Comparison of ENCODE assay signal across 9 cellular contexts in the genomic region with DNA sequence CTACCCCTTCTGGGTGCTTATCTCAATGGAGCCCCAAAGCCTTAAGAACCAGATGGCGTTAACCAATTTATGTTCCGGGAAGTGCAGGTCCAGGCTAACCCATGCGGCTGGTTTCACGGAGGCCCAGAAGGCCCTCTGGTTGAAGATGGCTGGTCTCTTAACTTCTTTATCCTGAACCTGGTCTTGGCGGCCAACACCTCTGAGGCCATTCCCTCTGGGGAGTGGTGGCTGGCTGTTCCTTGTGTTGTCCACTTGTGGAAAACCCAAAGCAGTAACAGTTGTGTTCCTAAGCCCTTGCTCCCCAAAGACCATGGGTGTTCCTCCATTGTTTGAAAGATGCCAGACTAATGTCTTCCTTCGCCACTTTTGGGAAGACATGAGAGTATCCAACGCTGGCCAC. TPM values are rescaled to one million over a fixed set of nuclear protein-coding genes. Genes with fewer than 3 reads are reported as not detected.
DNase-seq lines count a peak whose midpoint lies in the region; ATAC-seq and TF ChIP-seq lines count a peak whose summit lies in the region.
"Had no signal": no experiment of that assay in that cellular context is flagged by ENCODE, and none has a peak within 500 bp of the region (broad histone marks: within the 10 kb centered on the region; RNA-seq: fewer than 3 reads in every experiment).

No MANE protein-coding gene starts in this region.

- H3K4me2 ChIP-seq in mammary epithelial cell (ENCODE audit: insufficient read depth, low read depth, low read length): no peak overlapping the region
- no peak overlapping the region for H3K4me2 ChIP-seq in trophoblast cell (ENCODE audit: low read length)

- H4K91ac ChIP-seq in trophoblast cell (ENCODE audit: low read depth, low read length): no peak overlapping the region

- no peaks in the 10 kb centered on the region for H3K36me3 Mint-ChIP-seq in MCF 10A (ENCODE audit: insufficient read depth, unreplicated experiment)
- H3K36me3 Mint-ChIP-seq in activated naive CD8-positive, alpha-beta T cell treated with anti-CD3 and anti-CD28 coated beads, Interleukin-2, amount 50 U/mL, for 24 hours (ENCODE audit: low read depth): no peaks in the 10 kb centered on the region
- no peaks in the 10 kb centered on the region for H3K36me3 Mint-ChIP-seq in type B pancreatic cell

- CTCF ChIA-PET in MCF 10A (lab: Yijun Ruan, JAX) (no interaction called here), mammary epithelial cell (lab: Charles Lee; ENCODE audit: low non-redundant PET) (no interaction called here)

- ATAC-seq in activated naive CD8-positive, alpha-beta T cell treated with anti-CD3 and anti-CD28 coated beads, Interleukin-2, amount 50 U/mL, for 24 hours: no peak
- ATAC-seq in left lung (no peak), GM18505 (IDR thresholded peaks at IDR 0.05; ENCODE audit: unreplicated experiment) (no peak)

- no peak overlapping the region for H3K4me3 ChIP-seq in mammary epithelial cell (replicated peaks in 1 of 3; ENCODE audit: insufficient read depth in 1 of 3, low read depth in 2 of 3, low read length in 3 of 3)
- H3K4me3 ChIP-seq in left lung: peak overlapping the region; percentile 21 to 50
- H3K4me3 ChIP-seq in trophoblast cell (ENCODE audit: low read depth, low read length): no peak overlapping the region

- dilution Hi-C loops in mammary epithelial cell (cut with HindIII; ENCODE audit: low sequenced_read_pairs): no loop called here

- TF ChIP-seq CTCF in MCF 10A (IDR thresholded peaks at IDR 0.05; ENCODE audit: unreplicated experiment): no peak
- no peak for TF ChIP-seq CTCF in mammary epithelial cell (conservative IDR thresholded peaks at IDR 0.05 in 1 of 2, IDR thresholded peaks at IDR 0.05 in 1 of 2; ENCODE audit: extremely low read depth in 1 of 2, insufficient read depth in 1 of 2, low read depth in 1 of 2, low read length in 2 of 2)
- no peak for TF ChIP-seq CTCF in left lung (IDR thresholded peaks at IDR 0.05)
- no peak for TF ChIP-seq CTCF in type B pancreatic cell (conservative IDR thresholded peaks at IDR 0.05)

- H3K36me3 ChIP-seq in mammary epithelial cell (ENCODE audit: insufficient read depth, low read length) (no peaks in the 10 kb centered on the region), left lung (no peaks in the 10 kb centered on the region), trophoblast cell (ENCODE audit: control insufficient read depth in 1 of 2, insufficient read depth in 2 of 2, low read length in 2 of 2) (no peaks in the 10 kb centered on the region)

- in situ Hi-C loops in mammary epithelial cell (cut with MboI; ENCODE audit: low sequenced_read_pairs in 2 of 2): no loop called here

- no peaks in the 10 kb centered on the region for H4K20me1 ChIP-seq in mammary epithelial cell (ENCODE audit: insufficient read depth, low read length)

- no peak for TF ChIP-seq POLR2A in GM18505 (IDR thresholded peaks at IDR 0.05; ENCODE audit: borderline replicate concordance, extremely low read depth, insufficient read depth, insufficient read length)

- POLR2A ChIA-PET in MCF 10A (lab: Yijun Ruan, JAX): no interaction called here

- no peak overlapping the region for H2BK5ac ChIP-seq in trophoblast cell (ENCODE audit: low read depth, low read length, poor library complexity)

- no peaks in the 10 kb centered on the region for H3K27me3 Mint-ChIP-seq in MCF 10A (ENCODE audit: insufficient read depth, unreplicated experiment)
- H3K27me3 Mint-ChIP-seq in activated naive CD8-positive, alpha-beta T cell treated with anti-CD3 and anti-CD28 coated beads, Interleukin-2, amount 50 U/mL, for 24 hours: peaks cover 19% of the 10 kb centered on the region
- peaks cover 74% of the 10 kb centered on the region for H3K27me3 Mint-ChIP-seq in type B pancreatic cell

- H3K4me1 ChIP-seq in mammary epithelial cell (ENCODE audit: insufficient read depth, low read length) (no peaks in the 10 kb centered on the region), left lung (peaks cover 0 to 19% of the 10 kb centered on the region in 2 donors), trophoblast cell (ENCODE audit: control insufficient read depth in 1 of 2, insufficient read depth in 2 of 2, low read length in 2 of 2) (peaks cover 0 to 2% of the 10 kb centered on the region in 2 experiments)

- peaks cover 9% of the 10 kb centered on the region for H3K4me1 Mint-ChIP-seq in MCF 10A (ENCODE audit: insufficient read depth, unreplicated experiment)
- peaks cover 36% of the 10 kb centered on the region for H3K4me1 Mint-ChIP-seq in activated naive CD8-positive, alpha-beta T cell treated with anti-CD3 and anti-CD28 coated beads, Interleukin-2, amount 50 U/mL, for 24 hours
- no peaks in the 10 kb centered on the region for H3K4me1 Mint-ChIP-seq in type B pancreatic cell (ENCODE audit: unreplicated experiment)

- H3K79me2 ChIP-seq in mammary epithelial cell (ENCODE audit: insufficient read depth, low read length): no peaks in the 10 kb centered on the region
- H3K79me2 ChIP-seq in trophoblast cell (ENCODE audit: control insufficient read depth, insufficient read depth, low read length, poor library complexity): no peaks in the 10 kb centered on the region

- H3K79me1 ChIP-seq in trophoblast cell (ENCODE audit: low read length): no peaks in the 10 kb centered on the region

- no peak overlapping the region for H3K4ac ChIP-seq in trophoblast cell (ENCODE audit: low read depth, low read length)

- no peak overlapping the region for H4K8ac ChIP-seq in trophoblast cell (ENCODE audit: low read depth, low read length)

- no peaks in the 10 kb centered on the region for H3K9me3 ChIP-seq in mammary epithelial cell (replicated peaks; ENCODE audit: insufficient read depth, low read length)
- H3K9me3 ChIP-seq in left lung: no peaks in the 10 kb centered on the region
- peaks cover 6% of the 10 kb centered on the region for H3K9me3 ChIP-seq in trophoblast cell (ENCODE audit: insufficient read depth, low read depth, low read length)

- peak overlapping the region; percentile 36 for H3K4me3 Mint-ChIP-seq in MCF 10A (ENCODE audit: unreplicated experiment)
- H3K4me3 Mint-ChIP-seq in activated naive CD8-positive, alpha-beta T cell treated with anti-CD3 and anti-CD28 coated beads, Interleukin-2, amount 50 U/mL, for 24 hours: peak overlapping the region; percentile 55
- H3K4me3 Mint-ChIP-seq in type B pancreatic cell: peak overlapping the region; percentile 75

- H2AFZ ChIP-seq in mammary epithelial cell (ENCODE audit: low read depth, low read length) (no peak overlapping the region), trophoblast cell (ENCODE audit: insufficient read depth, low read length, poor library complexity) (no peak overlapping the region)

- BruUV-seq in MCF 10A (replicated peaks; lab: Mats Ljungman, UMichigan): no TSS peak
- no TSS peak for BruUV-seq in mammary epithelial cell (replicated peaks; lab: Mats Ljungman, UMichigan)

- H3K23ac ChIP-seq in trophoblast cell (ENCODE audit: low read length): no peak overlapping the region

- intact Hi-C loops in MCF 10A (cut with micrococcal nuclease) (no loop called here), mammary epithelial cell (cut with micrococcal nuclease) (no loop called here), left lung (cut with DNase I) (loop anchor here in 1 of 2 donors (10.0 kb wide), 1 partner anchor 258 kb away; the partner anchor contains the start of gene DYNLRB2)

- H4K12ac ChIP-seq in trophoblast cell (ENCODE audit: low read depth, low read length): no peak overlapping the region

- no peak overlapping the region for H2BK12ac ChIP-seq in trophoblast cell (ENCODE audit: low read length)

- DNase-seq in MCF 10A (ENCODE audit: unreplicated experiment) (no peak), mammary epithelial cell (no peak), left lung (peak in 1 of 2 donors; percentile 13), type B pancreatic cell (ENCODE audit: extremely low spot score, unreplicated experiment) (no peak), trophoblast cell (no peak), NCI-H446 (lab: John Stamatoyannopoulos, UW) (no peak)
- no peak for DNase-seq in activated naive CD8-positive, alpha-beta T cell treated with anti-CD3 and anti-CD28 coated beads, Interleukin-2, amount 50 U/mL, for 24 hours
- DNase-seq: NCI-H1105 treated with DMSO at 0.1 percent for 48 hours had no signal

- H3K9me3 Mint-ChIP-seq in MCF 10A (ENCODE audit: unreplicated experiment): no peaks in the 10 kb centered on the region
- no peaks in the 10 kb centered on the region for H3K9me3 Mint-ChIP-seq in activated naive CD8-positive, alpha-beta T cell treated with anti-CD3 and anti-CD28 coated beads, Interleukin-2, amount 50 U/mL, for 24 hours
- H3K9me3 Mint-ChIP-seq in type B pancreatic cell: no peaks in the 10 kb centered on the region

- no peak overlapping the region for H2AK5ac ChIP-seq in trophoblast cell (ENCODE audit: low read length)

- H3K27ac ChIP-seq in mammary epithelial cell (ENCODE audit: insufficient read depth, low read depth, low read length) (no peak overlapping the region), left lung (no peak overlapping the region), trophoblast cell (ENCODE audit: low read depth, low read length) (no peak overlapping the region)

- H3K27ac Mint-ChIP-seq in MCF 10A (ENCODE audit: low read depth, unreplicated experiment): no peak overlapping the region
- H3K27ac Mint-ChIP-seq in activated naive CD8-positive, alpha-beta T cell treated with anti-CD3 and anti-CD28 coated beads, Interleukin-2, amount 50 U/mL, for 24 hours: no peak overlapping the region
- no peak overlapping the region for H3K27ac Mint-ChIP-seq in type B pancreatic cell

- WGBS in mammary epithelial cell (ENCODE audit: low coverage, missing lambda C conversion rate): 95% methylated on average over 4 of the region's 7 CpGs
- WGBS in trophoblast cell (ENCODE audit: extremely low coverage, insufficient coverage, insufficient read length): no CpG with 5 or more reads among the region's 7 CpGs

- H2BK120ac ChIP-seq in trophoblast cell (ENCODE audit: insufficient read depth, low read length, poor library complexity): no peak overlapping the region

- H3K18ac ChIP-seq in trophoblast cell (ENCODE audit: low read length): no peak overlapping the region

- H3K9ac ChIP-seq in mammary epithelial cell (ENCODE audit: insufficient read depth, low read length) (no peak overlapping the region), trophoblast cell (ENCODE audit: low read length) (no peak overlapping the region)

- H3K27me3 ChIP-seq in mammary epithelial cell (ENCODE audit: insufficient read depth, low read length) (peaks cover 3% of the 10 kb centered on the region), left lung (peaks cover 0 to 7% of the 10 kb centered on the region in 2 donors), trophoblast cell (ENCODE audit: insufficient read depth, low read length) (peaks cover 5% of the 10 kb centered on the region)

- no peak overlapping the region for H3K14ac ChIP-seq in trophoblast cell (ENCODE audit: low read length)

RNA-seq across cellular contexts. Expression of gene CDYL2, which starts 1.5 kb away (rescaled TPM):
- total RNA-seq in MCF 10A (2022): 7.1 and 7.4 TPM in 2 replicates
- 1 to 10 TPM; 1.3 to 3.2 TPM for total RNA-seq in mammary epithelial cell
- polyA plus RNA-seq in mammary epithelial cell: 0.11 TPM
- not detected for polyA minus RNA-seq in mammary epithelial cell
- 10 to 100 TPM; 12.8 to 16.0 TPM for total RNA-seq in left lung
- 6.3 and 8.2 TPM in 2 replicates for total RNA-seq in type B pancreatic cell (ENCODE audit: low replicate concordance)
- 1.2 and 1.6 TPM in 2 replicates for polyA plus RNA-seq in trophoblast cell (2013)

Comparison
In these comparisons a context has a peak if more than half of its experiments do, and no peak if none do; other contexts are left out.
1. H3K4me3 ChIP-seq: peak in left lung (2 of 2); none in mammary epithelial cell (0 of 3) and trophoblast cell (single experiment).
2. Peak in every context shown above with its lines, with median percentiles within 50 percentile points of each other: H3K4me3 Mint-ChIP-seq.